18 cellular contexts compared by ENCODE assay signal in the genomic region with DNA sequence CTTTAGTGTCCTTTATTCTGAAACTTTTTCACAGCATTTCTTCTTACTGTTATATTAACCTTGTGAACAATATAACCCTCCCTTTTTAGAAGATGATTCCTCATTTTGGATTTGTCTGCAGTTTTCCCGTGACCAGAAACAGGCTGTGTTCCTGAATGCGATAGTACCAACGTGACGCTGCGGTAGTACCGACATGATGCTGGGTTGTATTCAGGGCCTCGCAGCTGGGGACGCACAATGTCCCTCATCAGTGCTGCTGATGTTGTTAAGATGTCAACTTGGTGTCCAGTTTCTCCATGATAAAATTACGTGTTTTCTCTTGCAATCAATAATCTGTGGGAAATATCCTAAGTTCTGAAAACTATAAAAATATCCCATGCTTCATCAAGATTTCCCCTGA.
A peak's percentile ranks its signal among the peaks of the same experiment; 100 is the strongest.
DNase-seq lines count a peak whose midpoint lies in the region; ATAC-seq, FAIRE-seq and TF ChIP-seq lines count a peak whose summit lies in the region.
"Had no signal": no experiment of that assay in that cellular context is flagged by ENCODE, and none has a peak within 500 bp of the region (broad histone marks: within the 10 kb centered on the region; RNA-seq: fewer than 3 reads in every experiment).

No MANE protein-coding gene starts in this region.

- no peaks in the 10 kb centered on the region for H3K27me3 Mint-ChIP-seq in T-cell
- H3K27me3 Mint-ChIP-seq: CD4-positive, alpha-beta memory T cell had no signal

- H3K4me1 ChIP-seq in HepG2 (ENCODE audit: insufficient read depth, low read length) (no peaks in the 10 kb centered on the region), right lobe of liver (no peaks in the 10 kb centered on the region), esophagus muscularis mucosa (no peaks in the 10 kb centered on the region), testis (peaks cover 3% of the 10 kb centered on the region)

- TF ChIP-seq EP300 in HepG2 (IDR thresholded peaks at IDR 0.05; ENCODE audit: low read depth in 2 of 2, low read length in 2 of 2) = no peak
- TF ChIP-seq EP300 in HepG2 (CRISPR knock-in tag; IDR thresholded peaks at IDR 0.05; ENCODE audit: borderline replicate concordance) = no peak
- TF ChIP-seq EP300 in esophagus muscularis mucosa (IDR thresholded peaks at IDR 0.05) = no peak

- H3K9me3 ChIP-seq in HepG2 (ENCODE audit: low read length) (peaks cover 93% of the 10 kb centered on the region), right lobe of liver (no peaks in the 10 kb centered on the region), esophagus muscularis mucosa (peaks cover 0 to 9% (median 0%) of the 10 kb centered on the region in 4 donors), testis (no peaks in the 10 kb centered on the region)

- H3K4me3 ChIP-seq in HepG2 (replicated peaks in 1 of 3; ENCODE audit: insufficient read depth in 1 of 3, low read depth in 2 of 3, low read length in 3 of 3) (no peak overlapping the region), right lobe of liver (no peak overlapping the region), esophagus muscularis mucosa (no peak overlapping the region), testis (no peak overlapping the region)
- H3K4me3 ChIP-seq: GM12878, GM23338 had no signal

- no peak for FAIRE-seq in HepG2 (lab: Jason Lieb, UNC)
- FAIRE-seq: G401.6, GM12878 had no signal

- no TSS peak for BruUV-seq in HepG2 (replicated peaks; lab: Mats Ljungman, UMichigan)

- POLR2A ChIA-PET in HepG2 (lab: Yijun Ruan, JAX) = no interaction called here
- POLR2A ChIA-PET in T-cell (lab: Charles Lee) = no interaction called here

- H3K27ac ChIP-seq in HepG2 (ENCODE audit: extremely low read length, insufficient read depth, low read length) (no peak overlapping the region), right lobe of liver (no peak overlapping the region), esophagus muscularis mucosa (replicated peaks in 1 of 4) (no peak overlapping the region), testis (no peak overlapping the region)

- TF ChIP-seq CTCF in HepG2 (CRISPR knock-in tag; IDR thresholded peaks at IDR 0.05) (no peak), right lobe of liver (IDR thresholded peaks at IDR 0.05) (no peak), esophagus muscularis mucosa (IDR thresholded peaks at IDR 0.05) (no peak), testis (IDR thresholded peaks at IDR 0.05) (no peak)

- no peaks in the 10 kb centered on the region for H3K4me1 Mint-ChIP-seq in T-cell
- H3K4me1 Mint-ChIP-seq: CD4-positive, alpha-beta memory T cell; GM23338; H9 had no signal

- H3K36me3 ChIP-seq in HepG2 (replicated peaks in 1 of 2; ENCODE audit: control insufficient read depth in 1 of 2, insufficient read depth in 2 of 2, low read length in 2 of 2) = no peaks in the 10 kb centered on the region
- no peaks in the 10 kb centered on the region for H3K36me3 ChIP-seq in right lobe of liver
- H3K36me3 ChIP-seq in esophagus muscularis mucosa = no peaks in the 10 kb centered on the region
- no peaks in the 10 kb centered on the region for H3K36me3 ChIP-seq in testis (ENCODE audit: low read depth, missing control alignments)

- H3K9ac ChIP-seq in HepG2 (ENCODE audit: insufficient read depth, low read depth, low read length) = no peak overlapping the region

- H3K27me3 ChIP-seq in HepG2 (ENCODE audit: control insufficient read depth in 1 of 2, insufficient read depth in 2 of 2, low read length in 2 of 2) (no peaks in the 10 kb centered on the region), right lobe of liver (peaks cover 0 to 4% of the 10 kb centered on the region in 2 donors), esophagus muscularis mucosa (peaks cover 0 to 36% (median 0%) of the 10 kb centered on the region in 4 donors), testis (no peaks in the 10 kb centered on the region)

- H2AFZ ChIP-seq in HepG2 (ENCODE audit: low read length) = no peak overlapping the region
- H2AFZ ChIP-seq: GM23338 had no signal

- DNase-seq in HepG2 (ENCODE audit: low spot score) (no peak), right lobe of liver (no peak), esophagus muscularis mucosa (ENCODE audit: extremely low spot score) (peak; percentile 92), testis (peak; percentile 15), GM03348 (ENCODE audit: low spot score) (no peak), T-cell (no peak)
- DNase-seq: 8988T; C1 segment of cervical spinal cord; Calu3; CD4-positive, alpha-beta memory T cell; COR-L47; DND-41; H9 had no signal

- no peak overlapping the region for H3K4me3 Mint-ChIP-seq in T-cell
- H3K4me3 Mint-ChIP-seq: CD4-positive, alpha-beta memory T cell; GM23338; H9 had no signal

- CTCF ChIA-PET in HepG2 (lab: Yijun Ruan, JAX; ENCODE audit: low intra/inter-chr PET ratio, low total read pairs) = no interaction called here
- CTCF ChIA-PET in T-cell (lab: Charles Lee) = no interaction called here

- no peak overlapping the region for H3K4me2 ChIP-seq in HepG2 (ENCODE audit: low read depth, low read length)
- H3K4me2 ChIP-seq: GM23338 had no signal

- WGBS in HepG2 (ENCODE audit: low lambda C conversion rate) = 63% methylated on average over 9 of the region's 9 CpGs
- WGBS in right lobe of liver (ENCODE audit: insufficient coverage, low coverage, low lambda C conversion rate, missing lambda C conversion rate) = 57% methylated on average over 9 of the region's 9 CpGs
- WGBS in esophagus muscularis mucosa = 72% methylated on average over 9 of the region's 9 CpGs
- whole genome bisulfite sequencing in testis, 2 donors = 51 to 62% methylated on average over 9 of the region's 9 CpGs

- ATAC-seq in HepG2 (no peak), right lobe of liver (no peak), GM18861 (IDR thresholded peaks at IDR 0.05; ENCODE audit: unreplicated experiment) (no peak), T-cell (replicated peaks in 1 of 4) (no peak)
- ATAC-seq: GM12878, GM23338, HCT116 had no signal

- intact Hi-C loops in HepG2 (cut with micrococcal nuclease; ENCODE audit: unreplicated experiment) (no loop called here), right lobe of liver (cut with DNase I) (no loop called here), esophagus muscularis mucosa (cut with DNase I) (no loop called here), testis (cut with DNase I; ENCODE audit: low total_unique reads) (no loop called here)

- peaks cover 0 to 5% (median 0%) of the 10 kb centered on the region in 3 donors for H3K9me3 Mint-ChIP-seq in T-cell
- H3K9me3 Mint-ChIP-seq: GM23338, H9 had no signal

- in situ Hi-C loops in HepG2 (cut with HindIII; ENCODE audit: extremely low pct_ligation_motif_present, low pct_unique_long_range_greater_than_20kb) = no loop called here

- TF ChIP-seq RAD21 in HepG2 (CRISPR knock-in tag; IDR thresholded peaks at IDR 0.05) = no peak

- H4K20me1 ChIP-seq in HepG2 (ENCODE audit: insufficient read depth, low read length) = no peaks in the 10 kb centered on the region

- no peaks in the 10 kb centered on the region for H3K36me3 Mint-ChIP-seq in T-cell
- H3K36me3 Mint-ChIP-seq: CD4-positive, alpha-beta memory T cell had no signal

- H3K27ac Mint-ChIP-seq in T-cell = no peak overlapping the region
- H3K27ac Mint-ChIP-seq: CD4-positive, alpha-beta memory T cell; GM23338; H9 had no signal

- TF ChIP-seq POLR2A in HepG2 (IDR thresholded peaks at IDR 0.05; ENCODE audit: insufficient read depth in 1 of 2, low read depth in 2 of 2, low read length in 2 of 2) (no peak), right lobe of liver (IDR thresholded peaks at IDR 0.05) (no peak), esophagus muscularis mucosa (IDR thresholded peaks at IDR 0.05; ENCODE audit: low read depth) (no peak), testis (IDR thresholded peaks at IDR 0.05) (no peak)

- no peaks in the 10 kb centered on the region for H3K79me2 ChIP-seq in HepG2 (ENCODE audit: insufficient read depth, low read length)

TF ChIP-seq in HepG2, 621 proteins besides CTCF, POLR2A, EP300 and RAD21:
- no peak for TF ChIP-seq ZFX (CRISPR knock-in tag; IDR thresholded peaks at IDR 0.05; ENCODE audit: low read depth)
- no peak for TF ChIP-seq BORCS8-MEF2B (CRISPR knock-in tag; IDR thresholded peaks at IDR 0.05)
- no peak for TF ChIP-seq ARNTL (CRISPR knock-in tag; IDR thresholded peaks at IDR 0.05)
- no peak for TF ChIP-seq HMG20B (CRISPR knock-in tag; conservative IDR thresholded peaks at IDR 0.05)
- 0 out of 2 replicates have a peak, but pooled peaks have one; percentile 4 for TF ChIP-seq SMC3 (IDR thresholded peaks at IDR 0.05; ENCODE audit: low read length)
- TF ChIP-seq RBM22 (optimal IDR thresholded peaks at IDR 0.05; ENCODE audit: low read length) = no peak
- TF ChIP-seq ZNF629 (CRISPR knock-in tag; conservative IDR thresholded peaks at IDR 0.05) = no peak
- no peak for TF ChIP-seq CENPX (CRISPR knock-in tag; IDR thresholded peaks at IDR 0.05)
TF ChIP-seq in HepG2: peak in this region for 1.

Comparison
In these comparisons a context has a peak if more than half of its experiments do, and no peak if none do; other contexts are left out.
1. DNase-seq: peak in esophagus muscularis mucosa (single experiment) and testis (single experiment); none in HepG2 (single experiment), right lobe of liver (0 of 3), GM03348 (single experiment) and T-cell (0 of 34).